ENCODE assay signal across 2 cellular contexts in genomic region chr19:55044286-55044685, GRCh38.
TF ChIP-seq lines count a peak whose summit lies in the region.

No MANE protein-coding gene starts in this region.

TF ChIP-seq in HCT116, 20 proteins besides CTCF, POLR2A, EP300 and RAD21:
- TF ChIP-seq CEBPB (IDR thresholded peaks at IDR 0.05; ENCODE audit: low read depth), result no peak
- no peak for TF ChIP-seq EZH2 (IDR thresholded peaks at IDR 0.05)
- no peak for TF ChIP-seq ZFX (IDR thresholded peaks at IDR 0.05)
- TF ChIP-seq POLR2AphosphoS5 (IDR thresholded peaks at IDR 0.05; ENCODE audit: low read depth, low read length), result no peak
- no peak for TF ChIP-seq SP1 (IDR thresholded peaks at IDR 0.05; ENCODE audit: low read depth)
- no peak for TF ChIP-seq EGR1 (IDR thresholded peaks at IDR 0.05; ENCODE audit: low read depth)

TF ChIP-seq in K562, 482 proteins besides CTCF, POLR2A, EP300 and RAD21:
- no peak for TF ChIP-seq NCOA4 (IDR thresholded peaks at IDR 0.05; ENCODE audit: partially characterized antibody)
- no peak for TF ChIP-seq ATF1 (CRISPR knock-in tag; IDR thresholded peaks at IDR 0.05)
- TF ChIP-seq ATF1 (tag; IDR thresholded peaks at IDR 0.05), result no peak
- no peak for TF ChIP-seq SIN3A (IDR thresholded peaks at IDR 0.05; ENCODE audit: borderline replicate concordance in 2 of 2, control insufficient read depth in 1 of 2, low read depth in 2 of 2, low read length in 2 of 2)
- no peak for TF ChIP-seq PHTF2 (CRISPR knock-in tag; IDR thresholded peaks at IDR 0.05)
- no peak for TF ChIP-seq CTCFL (IDR thresholded peaks at IDR 0.05; ENCODE audit: borderline replicate concordance, insufficient read depth, low read depth, low read length, poor library complexity, severe bottlenecking)
- TF ChIP-seq ZBTB26 (CRISPR knock-in tag; IDR thresholded peaks at IDR 0.05), result no peak
- no peak for TF ChIP-seq MEF2D (tag; conservative IDR thresholded peaks at IDR 0.05; ENCODE audit: low read depth)
- no peak for TF ChIP-seq SMARCA5 (IDR thresholded peaks at IDR 0.05)
